ENCODE assay signal across 20 cellular contexts in genomic region chr6:56582246-56582645, GRCh38.
"Had no signal": no experiment of that assay in that cellular context is flagged by ENCODE, and none has a peak within 500 bp of the region (broad histone marks: within the 10 kb centered on the region; RNA-seq: fewer than 3 reads in every experiment).

No MANE protein-coding gene starts in this region.

- ATAC-seq: gastrocnemius medialis, natural killer cell had no signal

- H3K27me3 ChIP-seq: dorsolateral prefrontal cortex, gastrocnemius medialis, ovary, right atrium auricular region, sigmoid colon, suprapubic skin, thyroid gland, uterus had no signal

- H3K27ac ChIP-seq: gastrocnemius medialis, left ventricle myocardium inferior, ovary, right atrium auricular region, sigmoid colon, skin epidermis, suprapubic skin, thyroid gland, uterus had no signal

- H3K27ac Mint-ChIP-seq: immature natural killer cell, natural killer cell, type B pancreatic cell had no signal

- H3K4me3 Mint-ChIP-seq: immature natural killer cell, natural killer cell, neural crest cell, type B pancreatic cell had no signal

- H3K4me3 ChIP-seq: dorsolateral prefrontal cortex, gastrocnemius medialis, left ventricle myocardium inferior, ovary, right atrium auricular region, sigmoid colon, skin epidermis, suprapubic skin, thyroid gland, uterus had no signal

- H3K4me1 Mint-ChIP-seq: immature natural killer cell, natural killer cell had no signal

- H3K27me3 Mint-ChIP-seq: type B pancreatic cell had no signal

- H3K9me3 Mint-ChIP-seq: natural killer cell, type B pancreatic cell had no signal

- H3K4me1 ChIP-seq: gastrocnemius medialis, left ventricle myocardium inferior, right atrium auricular region, suprapubic skin, thyroid gland, uterus had no signal

- DNase-seq: cortex of kidney; dorsolateral prefrontal cortex; effector CD8-positive, alpha-beta T cell; gastrocnemius medialis; glutamatergic neuron; immature natural killer cell; left ventricle myocardium inferior; natural killer cell; nucleus accumbens; ovary; sigmoid colon; stimulated activated CD4-positive, alpha-beta T cell treated with anti-CD3 and anti-CD28 coated beads, Interleukin-12 subunit alpha, Interleukin-12 subunit beta, amount 100 ng/mL, for 4 hours; stimulated activated naive CD4-positive, alpha-beta T cell; thyroid gland; uterus had no signal

- H3K9me3 ChIP-seq: gastrocnemius medialis, left ventricle myocardium inferior, ovary, right atrium auricular region, sigmoid colon, suprapubic skin, thyroid gland, uterus had no signal

- H3K36me3 ChIP-seq: ovary, suprapubic skin, thyroid gland, uterus had no signal

- H3K36me3 Mint-ChIP-seq: immature natural killer cell, natural killer cell had no signal
